19 cellular contexts compared by ENCODE assay signal in the genomic region with DNA sequence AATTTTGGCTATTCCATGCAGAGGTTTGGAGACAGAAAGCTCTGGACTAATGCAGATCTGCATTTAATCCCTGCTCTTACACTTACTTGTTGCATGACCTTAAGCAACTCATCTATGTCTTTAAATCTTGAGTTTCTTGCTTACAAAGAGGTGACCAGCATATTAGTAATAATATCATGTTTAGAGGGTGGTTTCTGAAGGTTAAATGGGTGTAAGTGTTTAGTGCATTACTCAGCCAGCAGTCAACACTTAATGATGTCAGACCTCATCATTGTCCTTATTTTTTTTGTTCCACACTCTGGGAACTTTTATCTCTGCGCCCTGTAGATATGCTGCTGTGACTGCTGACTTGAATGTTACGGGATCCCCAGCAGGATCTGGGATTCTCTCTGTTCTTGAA. TPM values are rescaled to one million over a fixed set of nuclear protein-coding genes. Genes with fewer than 3 reads are reported as not detected.
DNase-seq lines count a peak whose midpoint lies in the region; ATAC-seq, FAIRE-seq and TF ChIP-seq lines count a peak whose summit lies in the region.
"Had no signal": no experiment of that assay in that cellular context is flagged by ENCODE, and none has a peak within 500 bp of the region (broad histone marks: within the 10 kb centered on the region; RNA-seq: fewer than 3 reads in every experiment).

No MANE protein-coding gene starts in this region.

- H3K9me2 ChIP-seq in PC-3 (replicated peaks; ENCODE audit: low read length): no peaks in the 10 kb centered on the region

- no peaks in the 10 kb centered on the region for H3F3A ChIP-seq in PC-3 (ENCODE audit: low read length, unreplicated experiment)

- peaks cover 16% of the 10 kb centered on the region for H3K4me1 ChIP-seq in PC-3 (ENCODE audit: insufficient read depth, low read length)
- peaks cover 41% of the 10 kb centered on the region for H3K4me1 ChIP-seq in endothelial cell of umbilical vein (ENCODE audit: control insufficient read depth, extremely low read depth, insufficient read depth, low read length)
- H3K4me1 ChIP-seq: pancreas had no signal

- H3K4me3 ChIP-seq in PC-3 (ENCODE audit: low read length): 0 out of 2 replicates have a peak overlapping the region, but pooled peaks have one; percentile 3
- H3K4me3 ChIP-seq in endothelial cell of umbilical vein (replicated peaks in 1 of 3; ENCODE audit: insufficient read depth in 1 of 3, low read depth in 1 of 3, low read length in 3 of 3): no peak overlapping the region
- H3K4me3 ChIP-seq: pancreas had no signal

- H3K27me3 ChIP-seq in PC-3 (ENCODE audit: low read length) (no peaks in the 10 kb centered on the region), endothelial cell of umbilical vein (ENCODE audit: control insufficient read depth in 2 of 2, insufficient read depth in 2 of 2, low read length in 2 of 2) (no peaks in the 10 kb centered on the region)
- H3K27me3 ChIP-seq: pancreas had no signal

- CTCF ChIA-PET in PC-3 (lab: Charles Lee): no interaction called here
- CTCF ChIA-PET in endothelial cell of umbilical vein (lab: Charles Lee): interaction anchor here (1.3 kb wide), 1 partner anchor 22 kb away, joined by 6 read pairs; no protein-coding TSS in a partner anchor

- POLR2A ChIA-PET in PC-3 (lab: Charles Lee; ENCODE audit: unreplicated experiment) (no interaction called here), endothelial cell of umbilical vein (lab: Charles Lee) (no interaction called here)

- peak; percentile 91 for DNase-seq in ELR (ENCODE audit: low read depth)
- peak; percentile 89 for DNase-seq in PC-3
- peak; percentile 67 for DNase-seq in endothelial cell of umbilical vein (ENCODE audit: low read depth, low spot score)
- peak; percentile 41 for DNase-seq in renal cortical epithelial cell (ENCODE audit: low read depth)
- DNase-seq in DMS153 treated with DMSO at 0.1 percent for 48 hours (lab: John Stamatoyannopoulos, UW; ENCODE audit: unreplicated experiment): no peak
- no peak for DNase-seq in HUDEP-2 (lab: John Stamatoyannopoulos, UW; ENCODE audit: unreplicated experiment in 76 of 76)
- DNase-seq: activated CD4-positive, alpha-beta T cell treated with anti-CD3 and anti-CD28 coated beads for 1 hour; activated T-cell treated with anti-CD3 and anti-CD28 coated beads for 4 hours; cerebellar nuclear complex; NCI-H2081; NCI-H69; pancreas; RPMI8226; stimulated activated CD4-positive, alpha-beta T cell treated with anti-CD3 and anti-CD28 coated beads, Interleukin-12 subunit alpha, Interleukin-12 subunit beta, amount 100 ng/mL, for 4 hours; substantia nigra; T-helper 1 cell had no signal

- TF ChIP-seq CTCF in PC-3 (conservative IDR thresholded peaks at IDR 0.05; ENCODE audit: low read depth, low read length): no peak
- TF ChIP-seq CTCF in endothelial cell of umbilical vein (IDR thresholded peaks at IDR 0.05; ENCODE audit: extremely low read depth in 1 of 2, insufficient read depth in 1 of 2, low read depth in 1 of 2, low read length in 2 of 2): no peak

- dilution Hi-C loops in endothelial cell of umbilical vein (cut with MboI; ENCODE audit: extremely low pct_ligation_motif_present, low sequenced_read_pairs): no loop called here

- H3K79me2 ChIP-seq in PC-3 (ENCODE audit: low read length): no peaks in the 10 kb centered on the region
- no peaks in the 10 kb centered on the region for H3K79me2 ChIP-seq in endothelial cell of umbilical vein (ENCODE audit: control insufficient read depth, insufficient read depth, low read length)

- H3K9me1 ChIP-seq in endothelial cell of umbilical vein (replicated peaks; ENCODE audit: control insufficient read depth, extremely low read depth, insufficient read depth, low read length): no peaks in the 10 kb centered on the region

- H3K27ac ChIP-seq in PC-3 (ENCODE audit: low read length) (peak overlapping the region; percentile 82), endothelial cell of umbilical vein (ENCODE audit: insufficient read depth, low read depth, low read length) (peak overlapping the region; percentile 54)
- H3K27ac ChIP-seq: pancreas had no signal

- BruUV-seq in PC-3 (replicated peaks; lab: Mats Ljungman, UMichigan) (no TSS peak), endothelial cell of umbilical vein (replicated peaks; lab: Mats Ljungman, UMichigan) (no TSS peak)

- no peaks in the 10 kb centered on the region for H3K36me3 ChIP-seq in PC-3 (ENCODE audit: low read depth, low read length)
- H3K36me3 ChIP-seq in endothelial cell of umbilical vein (ENCODE audit: control insufficient read depth in 2 of 2, extremely low read depth in 1 of 2, insufficient read depth in 2 of 2, low read length in 2 of 2): no peaks in the 10 kb centered on the region
- H3K36me3 ChIP-seq: pancreas had no signal

- H3K9ac ChIP-seq in PC-3 (ENCODE audit: low read length): peak overlapping the region; percentile 49
- no peak overlapping the region for H3K9ac ChIP-seq in endothelial cell of umbilical vein (replicated peaks; ENCODE audit: extremely low read depth, insufficient read depth, low read length)

- H2AFZ ChIP-seq in PC-3 (ENCODE audit: low read length) (0 out of 2 replicates have a peak overlapping the region, but pooled peaks have one; percentile 13), endothelial cell of umbilical vein (ENCODE audit: low read depth, low read length) (peak overlapping the region; percentile 59)

- peak; percentile 43 for FAIRE-seq in endothelial cell of umbilical vein (lab: Jason Lieb, UNC)
- FAIRE-seq: GM18507, pancreas had no signal

- no peak for TF ChIP-seq POLR2A in endothelial cell of umbilical vein (IDR thresholded peaks at IDR 0.05; ENCODE audit: low read depth, low read length)

- H3K4me2 ChIP-seq in PC-3 (ENCODE audit: low read length) (peak overlapping the region; percentile 53), endothelial cell of umbilical vein (ENCODE audit: insufficient read depth, low read length) (peak overlapping the region; percentile 19)

- 0 out of 2 replicates have a peak, but pooled peaks cover 6% of the 10 kb centered on the region for H3K9me3 ChIP-seq in PC-3 (ENCODE audit: low read length)
- H3K9me3 ChIP-seq in endothelial cell of umbilical vein (replicated peaks; ENCODE audit: control insufficient read depth, insufficient read depth, low read length): no peaks in the 10 kb centered on the region
- H3K9me3 ChIP-seq: pancreas had no signal

- H4K20me1 ChIP-seq in PC-3 (ENCODE audit: low read length): no peaks in the 10 kb centered on the region
- no peaks in the 10 kb centered on the region for H4K20me1 ChIP-seq in endothelial cell of umbilical vein (replicated peaks; ENCODE audit: control insufficient read depth, extremely low read depth, insufficient read depth, low read length)

- ATAC-seq in PC-3 (peak; percentile 97), HG03342 (IDR thresholded peaks at IDR 0.05; ENCODE audit: unreplicated experiment) (no peak)
- ATAC-seq: activated naive CD4-positive, alpha-beta T cell treated with anti-CD3 and anti-CD28 coated beads, Interleukin-2, amount 50 U/mL, for 72 hours; pancreas had no signal

- intact Hi-C loops in PC-3 (cut with micrococcal nuclease): loop anchor here (1.0 kb wide), 1 partner anchor 28 kb away; no protein-coding TSS in a partner anchor
- intact Hi-C loops in endothelial cell of umbilical vein (cut with micrococcal nuclease): loop anchor here (1.0 kb wide), 1 partner anchor 8 kb away; no protein-coding TSS in a partner anchor

TF ChIP-seq in endothelial cell of umbilical vein, 7 proteins besides CTCF, POLR2A, EP300 and RAD21:
- peak; percentile 48 for TF ChIP-seq JUN (IDR thresholded peaks at IDR 0.05; ENCODE audit: borderline replicate concordance, insufficient read depth, insufficient read length, low read depth)
- TF ChIP-seq POLR2AphosphoS5 (IDR thresholded peaks at IDR 0.05; ENCODE audit: insufficient read depth, low read depth, low read length): peak; percentile 32
- TF ChIP-seq MYC (IDR thresholded peaks at IDR 0.05; ENCODE audit: low read depth, low read length): no peak
- TF ChIP-seq GATA2 (IDR thresholded peaks at IDR 0.05; ENCODE audit: insufficient read depth, insufficient read length, low read depth, low read length): peak; percentile 77
- TF ChIP-seq FOS (IDR thresholded peaks at IDR 0.05; ENCODE audit: borderline replicate concordance, insufficient read depth, low read length): peak; percentile 91
TF ChIP-seq in endothelial cell of umbilical vein: peak in this region for 4.

RNA-seq across cellular contexts. Expression of gene IL1RL1, which starts 1.7 kb away (rescaled TPM):
- total RNA-seq in PC-3 (2014; rRNA removed) (4.9 and 5.7 TPM in 2 replicates), endothelial cell of umbilical vein (44.0 and 55.1 TPM in 2 replicates), renal cortical epithelial cell (0.05 and 4.3 TPM in 2 replicates)
- 27.9 and 32.2 TPM in 2 replicates for polyA plus RNA-seq in endothelial cell of umbilical vein
- 40.5 and 47.5 TPM in 2 replicates for polyA plus RNA-seq in endothelial cell of umbilical vein (2011; cell fraction: cytosol; rRNA removed)
- polyA plus RNA-seq in endothelial cell of umbilical vein (2011; cell fraction: nucleus; rRNA removed): 145 and 226 TPM in 2 replicates
- 465 and 806 TPM in 2 replicates for polyA plus RNA-seq in endothelial cell of umbilical vein (2012)
- polyA minus RNA-seq in endothelial cell of umbilical vein: 62.5 and 92.4 TPM in 2 replicates
- polyA minus RNA-seq in endothelial cell of umbilical vein (2011; cell fraction: cytosol; rRNA and poly(A)+ RNA removed): 0.31 TPM
- polyA minus RNA-seq in endothelial cell of umbilical vein (2011; cell fraction: nucleus; rRNA and poly(A)+ RNA removed): 98.2 and 183 TPM in 2 replicates

RNA-seq across cellular contexts. Expression of gene IL18R1, which starts 42.6 kb away (rescaled TPM):
- total RNA-seq in PC-3 (2014; rRNA removed) (1.2 and 3.6 TPM in 2 replicates), endothelial cell of umbilical vein (3.6 and 4.0 TPM in 2 replicates), renal cortical epithelial cell (3.4 and 4.0 TPM in 2 replicates)
- polyA plus RNA-seq in endothelial cell of umbilical vein: 1.8 and 2.9 TPM in 2 replicates
- polyA plus RNA-seq in endothelial cell of umbilical vein (2011; cell fraction: cytosol; rRNA removed): 2.3 and 2.8 TPM in 2 replicates
- 7.8 and 10.0 TPM in 2 replicates for polyA plus RNA-seq in endothelial cell of umbilical vein (2011; cell fraction: nucleus; rRNA removed)
- polyA plus RNA-seq in endothelial cell of umbilical vein (2012): 7.0 TPM in 2 replicates
- 6.4 and 10.5 TPM in 2 replicates for polyA minus RNA-seq in endothelial cell of umbilical vein
- polyA minus RNA-seq in endothelial cell of umbilical vein (2011; cell fraction: cytosol; rRNA and poly(A)+ RNA removed): 1.3 TPM
- polyA minus RNA-seq in endothelial cell of umbilical vein (2011; cell fraction: nucleus; rRNA and poly(A)+ RNA removed): 15.6 and 16.5 TPM in 2 replicates

Comparison
In these comparisons a context has a peak if more than half of its experiments do, and no peak if none do; other contexts are left out.
1. DNase-seq: peak in ELR (single experiment), PC-3 (single experiment), endothelial cell of umbilical vein (single experiment) and renal cortical epithelial cell (single experiment); none in DMS153 treated with DMSO at 0.1 percent for 48 hours (single experiment) and HUDEP-2 (0 of 76).